ENCODE assay signal across 18 cellular contexts in genomic region chr5:13325765-13326164, GRCh38.
DNase-seq lines count a peak whose midpoint lies in the region; ATAC-seq, FAIRE-seq and TF ChIP-seq lines count a peak whose summit lies in the region.
"Had no signal": no experiment of that assay in that cellular context is flagged by ENCODE, and none has a peak within 500 bp of the region (broad histone marks: within the 10 kb centered on the region; RNA-seq: fewer than 3 reads in every experiment).

No MANE protein-coding gene starts in this region.

- H3K4me3 Mint-ChIP-seq in activated CD8-positive, alpha-beta T cell treated with anti-CD3 and anti-CD28 coated beads, Interleukin-2, amount 10 ng/mL, durations not matched to agents 7 days and 5 days: no peak overlapping the region
- H3K4me3 Mint-ChIP-seq: CD8-positive, alpha-beta T cell had no signal

- peaks cover 3% of the 10 kb centered on the region for H3K9me3 ChIP-seq in RWPE2 (ENCODE audit: severe bottlenecking)
- H3K9me3 ChIP-seq: SK-N-SH had no signal

- TF ChIP-seq CTCF in RWPE2 (IDR thresholded peaks at IDR 0.05; ENCODE audit: poor library complexity, severe bottlenecking): no peak

- no peak overlapping the region for H3K4me3 ChIP-seq in RWPE2 (ENCODE audit: severe bottlenecking)

- peak; percentile 42; the same call in 1 of the 3 replicates for ATAC-seq in RWPE2 (ENCODE audit: low read depth)
- no peak for ATAC-seq in HG03045 (IDR thresholded peaks at IDR 0.05; ENCODE audit: unreplicated experiment)
- ATAC-seq in activated CD8-positive, alpha-beta T cell treated with anti-CD3 and anti-CD28 coated beads, Interleukin-2, amount 10 ng/mL, durations not matched to agents 7 days and 5 days: no peak
- ATAC-seq: CD8-positive, alpha-beta T cell; Right ventricle myocardium inferior had no signal

- H3K36me3 ChIP-seq in RWPE2 (ENCODE audit: low read depth): no peaks in the 10 kb centered on the region

- H3K27ac ChIP-seq in RWPE2 (ENCODE audit: poor library complexity, severe bottlenecking): no peak overlapping the region

- H3K9me3 Mint-ChIP-seq in activated CD8-positive, alpha-beta T cell treated with anti-CD3 and anti-CD28 coated beads, Interleukin-2, amount 10 ng/mL, durations not matched to agents 7 days and 5 days (ENCODE audit: insufficient read depth): peaks cover 12% of the 10 kb centered on the region

- POLR2A ChIA-PET in activated CD8-positive, alpha-beta T cell treated with anti-CD3 and anti-CD28 coated beads, Interleukin-2, amount 10 ng/mL, durations not matched to agents 7 days and 5 days (lab: Charles Lee): no interaction called here

- no peak overlapping the region for H3K27ac Mint-ChIP-seq in activated CD8-positive, alpha-beta T cell treated with anti-CD3 and anti-CD28 coated beads, Interleukin-2, amount 10 ng/mL, durations not matched to agents 7 days and 5 days
- H3K27ac Mint-ChIP-seq: CD8-positive, alpha-beta T cell had no signal

- H3K27me3 ChIP-seq in RWPE2 (ENCODE audit: insufficient read depth, poor library complexity, severe bottlenecking): no peaks in the 10 kb centered on the region

- no peaks in the 10 kb centered on the region for H3K4me1 Mint-ChIP-seq in activated CD8-positive, alpha-beta T cell treated with anti-CD3 and anti-CD28 coated beads, Interleukin-2, amount 10 ng/mL, durations not matched to agents 7 days and 5 days (ENCODE audit: low read depth)

- H3K36me3 Mint-ChIP-seq in activated CD8-positive, alpha-beta T cell treated with anti-CD3 and anti-CD28 coated beads, Interleukin-2, amount 10 ng/mL, durations not matched to agents 7 days and 5 days (ENCODE audit: low read depth): no peaks in the 10 kb centered on the region
- H3K36me3 Mint-ChIP-seq: CD8-positive, alpha-beta T cell had no signal

- CTCF ChIA-PET in activated CD8-positive, alpha-beta T cell treated with anti-CD3 and anti-CD28 coated beads, Interleukin-2, amount 10 ng/mL, durations not matched to agents 7 days and 5 days (lab: Charles Lee): no interaction called here

- H3K27me3 Mint-ChIP-seq in activated CD8-positive, alpha-beta T cell treated with anti-CD3 and anti-CD28 coated beads, Interleukin-2, amount 10 ng/mL, durations not matched to agents 7 days and 5 days (ENCODE audit: low read depth): no peaks in the 10 kb centered on the region

- DNase-seq in HS-27A (ENCODE audit: low read depth) (peak; percentile 83), RWPE2 (ENCODE audit: low spot score) (no peak), iris pigment epithelial cell (ENCODE audit: low read depth) (peak; percentile 5), urothelium cell line (ENCODE audit: low spot score) (peak; percentile 19), GF-D8 (lab: John Stamatoyannopoulos, UW) (no peak)
- no peak for DNase-seq in activated CD8-positive, alpha-beta T cell treated with anti-CD3 and anti-CD28 coated beads, Interleukin-2, amount 10 ng/mL, durations not matched to agents 7 days and 5 days
- DNase-seq: ACHN; CD8-positive, alpha-beta T cell; H7; NCI-H1048; NCI-H146; NCI-H2107; NCI-H226; NCI-H526 treated with DMSO at 0.1 percent for 48 hours; OCI-M1; SK-N-SH had no signal

- H3K4me1 ChIP-seq in RWPE2 (ENCODE audit: insufficient read depth, poor library complexity, severe bottlenecking): no peaks in the 10 kb centered on the region

- no peak for FAIRE-seq in urothelium cell line (lab: Jason Lieb, UNC)

Comparison
In these comparisons a context has a peak if more than half of its experiments do, and no peak if none do; other contexts are left out.
1. DNase-seq: peak in HS-27A (single experiment), iris pigment epithelial cell (single experiment) and urothelium cell line (single experiment); none in RWPE2 (single experiment), activated CD8-positive, alpha-beta T cell treated with anti-CD3 and anti-CD28 coated beads, Interleukin-2, amount 10 ng/mL, durations not matched to agents 7 days and 5 days (single experiment) and GF-D8 (single experiment).